In genomic region chr1:3700631-3701030, GRCh38 we compare ENCODE assay signal across 8 cellular contexts. TPM values are rescaled to one million over a fixed set of nuclear protein-coding genes. Genes with fewer than 3 reads are reported as not detected.
"Had no signal": no experiment of that assay in that cellular context is flagged by ENCODE, and none has a peak within 500 bp of the region (broad histone marks: within the 10 kb centered on the region; RNA-seq: fewer than 3 reads in every experiment).

No MANE protein-coding gene starts in this region.

- ATAC-seq: HCT116, K562 had no signal

- H3K4me1 ChIP-seq: HAP-1 had no signal

- H2AFZ ChIP-seq: GM23248 had no signal

- H3K27ac ChIP-seq: GM23248 had no signal

- H3K9me3 ChIP-seq: HAP-1 had no signal

- H3K9ac ChIP-seq: GM23248 had no signal

- H3K36me3 ChIP-seq: HAP-1 had no signal

- H3K4me3 ChIP-seq: GM23248, HAP-1, K562 had no signal

- DNase-seq: GM23248, GOT3, H7, IMR-90, KG1 had no signal

RNA-seq across cellular contexts. Expression of gene TP73, which starts 48.3 kb away (rescaled TPM):
- polyA plus RNA-seq: GM23248, IMR-90 had no signal

RNA-seq across cellular contexts. Expression of gene CCDC27, which starts 51.6 kb away (rescaled TPM):
- polyA plus RNA-seq: GM23248, IMR-90 had no signal
